ENCODE assay signal across 15 cellular contexts in the genomic region with DNA sequence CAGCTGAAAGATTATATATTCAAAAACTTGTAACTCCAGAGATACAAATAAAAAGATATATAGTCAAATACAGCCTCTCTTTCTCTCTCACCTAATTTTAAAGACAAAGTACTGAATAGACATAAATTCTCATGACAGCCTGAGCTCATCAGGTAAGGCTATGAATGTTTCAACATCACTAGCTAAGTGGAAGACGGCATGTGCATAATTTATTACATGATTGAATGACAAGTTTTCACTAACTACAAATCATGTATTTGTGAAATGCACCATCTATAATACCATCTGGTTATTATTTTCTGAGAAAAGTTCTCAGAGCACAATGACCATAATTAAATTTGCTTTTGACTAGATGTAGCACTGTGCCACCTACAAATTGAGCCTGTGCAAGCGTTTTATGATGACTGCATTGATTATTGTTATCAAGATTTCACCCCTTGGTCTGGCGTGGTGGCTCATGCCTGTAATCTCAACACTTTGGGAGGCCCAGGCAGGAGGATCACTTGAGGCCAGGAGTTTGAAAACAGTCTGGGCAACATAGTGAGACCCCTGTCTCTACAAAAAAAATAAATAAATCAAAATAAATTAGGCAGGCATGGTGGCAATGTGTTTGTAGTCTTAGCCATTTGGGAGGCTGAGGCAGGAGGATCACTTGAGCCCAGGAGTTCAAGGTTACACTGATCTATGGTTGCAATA.
A peak's percentile ranks its signal among the peaks of the same experiment; 100 is the strongest.
DNase-seq lines count a peak whose midpoint lies in the region; ATAC-seq, FAIRE-seq and TF ChIP-seq lines count a peak whose summit lies in the region.
"Had no signal": no experiment of that assay in that cellular context is flagged by ENCODE, and none has a peak within 500 bp of the region (broad histone marks: within the 10 kb centered on the region; RNA-seq: fewer than 3 reads in every experiment).

No MANE protein-coding gene starts in this region.

- WGBS in heart right ventricle, 2 donors = 90 to 99% methylated on average over 3 of the region's 3 CpGs

- H3K9me3 Mint-ChIP-seq in GM23338 (peaks cover 10% of the 10 kb centered on the region), astrocyte (ENCODE audit: unreplicated experiment) (no peaks in the 10 kb centered on the region), nephron (no peaks in the 10 kb centered on the region), mesothelial cell of epicardium (peaks cover 10% of the 10 kb centered on the region)

- H3K9ac ChIP-seq in PC-3 (ENCODE audit: low read length) (no peak overlapping the region), astrocyte (ENCODE audit: low read length) (no peak overlapping the region)

- H3K9me2 ChIP-seq in GM23338 (ENCODE audit: insufficient read depth) = no peaks in the 10 kb centered on the region
- H3K9me2 ChIP-seq in PC-3 (replicated peaks; ENCODE audit: low read length) = no peaks in the 10 kb centered on the region

- no peak for FAIRE-seq in astrocyte (lab: Jason Lieb, UNC)
- FAIRE-seq: GM12892, K562 had no signal

- H3K36me3 ChIP-seq in GM23338 (ENCODE audit: insufficient read depth) (peaks cover 15% of the 10 kb centered on the region; the same call in 1 of the 2 replicates), PC-3 (ENCODE audit: low read depth, low read length) (peaks cover 17% of the 10 kb centered on the region), astrocyte (ENCODE audit: insufficient read depth, low read length) (peaks cover 8% of the 10 kb centered on the region), heart right ventricle (peaks cover 0 to 46% (median 6%) of the 10 kb centered on the region in 9 donors)

- H3K36me3 Mint-ChIP-seq in GM23338 (ENCODE audit: low read depth) (peaks cover 50% of the 10 kb centered on the region), astrocyte (ENCODE audit: low read depth, unreplicated experiment) (peaks cover 5% of the 10 kb centered on the region), nephron (ENCODE audit: low read depth) (peaks cover 52% of the 10 kb centered on the region), mesothelial cell of epicardium (peaks cover 32% of the 10 kb centered on the region)

- H3K4me3 ChIP-seq in GM23338 (no peak overlapping the region), PC-3 (ENCODE audit: low read length) (no peak overlapping the region), astrocyte (ENCODE audit: insufficient read depth, low read depth, low read length) (no peak overlapping the region), heart right ventricle (no peak overlapping the region)
- H3K4me3 ChIP-seq: K562 had no signal

- intact Hi-C loops in PC-3 (cut with micrococcal nuclease) = loop anchor here (2.0 kb wide), 1 partner anchor 126 kb away; no protein-coding TSS in a partner anchor
- intact Hi-C loops in heart right ventricle (cut with DNase I) = no loop called here

- peaks cover 12% of the 10 kb centered on the region; the same call in 1 of the 2 replicates for H4K20me1 ChIP-seq in GM23338 (replicated peaks; ENCODE audit: insufficient read depth)
- H4K20me1 ChIP-seq in PC-3 (ENCODE audit: low read length) = no peaks in the 10 kb centered on the region
- H4K20me1 ChIP-seq in astrocyte (ENCODE audit: insufficient read depth, low read length) = peaks cover 39% of the 10 kb centered on the region

- H2AFZ ChIP-seq in GM23338 (no peak overlapping the region), PC-3 (ENCODE audit: low read length) (no peak overlapping the region), astrocyte (ENCODE audit: low read depth, low read length) (no peak overlapping the region)

- BruUV-seq in PC-3 (replicated peaks; lab: Mats Ljungman, UMichigan) = no TSS peak

- CTCF ChIA-PET in PC-3 (lab: Charles Lee) = interaction anchor here (0.6 to 1.0 kb wide), 2 partner anchors 127 to 139 kb away, joined by 3 read pairs; no protein-coding TSS in a partner anchor

- peaks cover 38% of the 10 kb centered on the region; the same call in 2 of the 3 replicates for H3K4me1 Mint-ChIP-seq in GM23338
- peaks cover 5% of the 10 kb centered on the region for H3K4me1 Mint-ChIP-seq in astrocyte (ENCODE audit: low read depth, unreplicated experiment)
- peaks cover 13% of the 10 kb centered on the region for H3K4me1 Mint-ChIP-seq in nephron
- H3K4me1 Mint-ChIP-seq in mesothelial cell of epicardium = peaks cover 6% of the 10 kb centered on the region

- H3K27me3 ChIP-seq in GM23338 (ENCODE audit: insufficient read depth) (no peaks in the 10 kb centered on the region), PC-3 (ENCODE audit: low read length) (no peaks in the 10 kb centered on the region), astrocyte (ENCODE audit: insufficient read depth, low read length) (no peaks in the 10 kb centered on the region), heart right ventricle (no peaks in the 10 kb centered on the region)

- no peaks in the 10 kb centered on the region for H3F3A ChIP-seq in GM23338 (replicated peaks; ENCODE audit: low read depth)
- H3F3A ChIP-seq in PC-3 (ENCODE audit: low read length, unreplicated experiment) = no peaks in the 10 kb centered on the region

- peak overlapping the region; percentile 26 for H3K27ac Mint-ChIP-seq in GM23338
- H3K27ac Mint-ChIP-seq in astrocyte (ENCODE audit: unreplicated experiment) = no peak overlapping the region
- H3K27ac Mint-ChIP-seq in nephron = peak overlapping the region; percentile 3 to 61 (median 41)
- H3K27ac Mint-ChIP-seq in mesothelial cell of epicardium = no peak overlapping the region

- H3K4me1 ChIP-seq in GM23338 (ENCODE audit: insufficient read depth) (peaks cover 13% of the 10 kb centered on the region), PC-3 (ENCODE audit: insufficient read depth, low read length) (peaks cover 18% of the 10 kb centered on the region), astrocyte (ENCODE audit: insufficient read depth, low read length) (peaks cover 3% of the 10 kb centered on the region), heart right ventricle (peaks cover 0 to 11% (median 0%) of the 10 kb centered on the region in 9 donors)

- no peak overlapping the region for H3K27ac ChIP-seq in GM23338 (ENCODE audit: low read depth)
- H3K27ac ChIP-seq in PC-3 (ENCODE audit: low read length) = peak overlapping the region; percentile 25; the same call in 1 of the 2 replicates
- no peak overlapping the region for H3K27ac ChIP-seq in astrocyte (ENCODE audit: low read depth, low read length)
- H3K27ac ChIP-seq in heart right ventricle = no peak overlapping the region
- H3K27ac ChIP-seq: C4-2B had no signal

- H3K9me3 ChIP-seq in PC-3 (ENCODE audit: low read length) (no peaks in the 10 kb centered on the region), astrocyte (ENCODE audit: insufficient read depth, low read depth, low read length) (no peaks in the 10 kb centered on the region), heart right ventricle (no peaks in the 10 kb centered on the region)

- H3K27me3 Mint-ChIP-seq in GM23338 (ENCODE audit: insufficient read depth, low read depth, poor library complexity) (peaks cover 12% of the 10 kb centered on the region), astrocyte (ENCODE audit: low read depth, unreplicated experiment) (no peaks in the 10 kb centered on the region), nephron (ENCODE audit: low read depth) (no peaks in the 10 kb centered on the region), mesothelial cell of epicardium (ENCODE audit: low read depth) (no peaks in the 10 kb centered on the region)

- no peak for DNase-seq in GM23338 (ENCODE audit: low spot score)
- DNase-seq in PC-3 = no peak
- DNase-seq in astrocyte (ENCODE audit: low read depth) = no peak
- DNase-seq in mesothelial cell of epicardium (ENCODE audit: low spot score in 2 of 2, unreplicated experiment in 2 of 2) = no peak
- no peak for DNase-seq in stimulated activated CD4-positive, alpha-beta T cell treated with anti-CD3 and anti-CD28 coated beads, Interleukin-2, amount 100 ng/mL, for 48 hours
- no peak for DNase-seq in heart right ventricle
- DNase-seq: GOT3; NCI-H1436; NCI-H2029; NCI-H510A treated with DMSO at 0.1 percent for 48 hours; NK-92 treated with Interleukin-12 subunit alpha and Interleukin-12 subunit beta, amount 100 ng/mL, for 24 hours had no signal

- POLR2A ChIA-PET in PC-3 (lab: Charles Lee; ENCODE audit: unreplicated experiment) = no interaction called here

- H3K79me2 ChIP-seq in GM23338 (replicated peaks; ENCODE audit: insufficient read depth) (peaks cover 93% of the 10 kb centered on the region), PC-3 (ENCODE audit: low read length) (peaks cover 25% of the 10 kb centered on the region), astrocyte (ENCODE audit: insufficient read depth, low read length) (peaks cover 13% of the 10 kb centered on the region)

- ATAC-seq in GM23338 (no peak), PC-3 (peak; percentile 44), heart right ventricle (no peak)
- ATAC-seq: K562 had no signal

- H3K4me3 Mint-ChIP-seq in GM23338 = no peak overlapping the region
- no peak overlapping the region for H3K4me3 Mint-ChIP-seq in astrocyte (ENCODE audit: unreplicated experiment)
- no peak overlapping the region for H3K4me3 Mint-ChIP-seq in nephron
- H3K4me3 Mint-ChIP-seq in mesothelial cell of epicardium = no peak overlapping the region

- no peak for TF ChIP-seq CTCF in GM23338 (conservative IDR thresholded peaks at IDR 0.05; ENCODE audit: low read depth in 2 of 2)
- TF ChIP-seq CTCF in PC-3 (conservative IDR thresholded peaks at IDR 0.05; ENCODE audit: low read depth, low read length) = no peak
- TF ChIP-seq CTCF in astrocyte (IDR thresholded peaks at IDR 0.05; ENCODE audit: insufficient read depth, low read depth, low read length) = no peak
- TF ChIP-seq CTCF in nephron (IDR thresholded peaks at IDR 0.05; ENCODE audit: unreplicated experiment in 3 of 3) = no peak
- TF ChIP-seq CTCF in mesothelial cell of epicardium (IDR thresholded peaks at IDR 0.05; ENCODE audit: unreplicated experiment) = no peak
- TF ChIP-seq CTCF in heart right ventricle (IDR thresholded peaks at IDR 0.05) = no peak

- no peak overlapping the region for H3K4me2 ChIP-seq in GM23338
- H3K4me2 ChIP-seq in PC-3 (ENCODE audit: low read length) = no peak overlapping the region
- H3K4me2 ChIP-seq in astrocyte (ENCODE audit: low read length) = peak overlapping the region; percentile 6

TF ChIP-seq in GM23338, 12 proteins besides CTCF, POLR2A, EP300 and RAD21 (continues in another document):
- TF ChIP-seq JUNB (IDR thresholded peaks at IDR 0.05; ENCODE audit: unreplicated experiment) = no peak
- TF ChIP-seq STAT1 (IDR thresholded peaks at IDR 0.05; ENCODE audit: unreplicated experiment) = no peak

Comparison
In these comparisons a context has a peak if more than half of its experiments do, and no peak if none do; other contexts are left out.
1. H3K27ac Mint-ChIP-seq: peak in GM23338 (single experiment) and nephron (3 of 3); none in astrocyte (single experiment) and mesothelial cell of epicardium (single experiment).